In genomic region chr2:161076936-161077335, GRCh38 we compare ENCODE assay signal across 16 cellular contexts.
DNase-seq lines count a peak whose midpoint lies in the region; ATAC-seq and TF ChIP-seq lines count a peak whose summit lies in the region.
"Had no signal": no experiment of that assay in that cellular context is flagged by ENCODE, and none has a peak within 500 bp of the region (broad histone marks: within the 10 kb centered on the region; RNA-seq: fewer than 3 reads in every experiment).

No MANE protein-coding gene starts in this region.

- H3K27me3 ChIP-seq in CD4-positive, alpha-beta T cell (ENCODE audit: control insufficient read depth, insufficient read depth, low read length) = no peaks in the 10 kb centered on the region
- H3K27me3 ChIP-seq in MG63 (no peaks in the 10 kb centered on the region), neutrophil (no peaks in the 10 kb centered on the region)
- H3K27me3 ChIP-seq in effector memory CD4-positive, alpha-beta T cell (replicated peaks; ENCODE audit: control insufficient read depth, insufficient read depth, low read length, poor library complexity, severe bottlenecking) = no peaks in the 10 kb centered on the region
- H3K27me3 ChIP-seq: stomach had no signal

- H3K4me3 ChIP-seq in MG63 (no peak overlapping the region), neutrophil (ENCODE audit: low read depth in 1 of 2, low read length in 1 of 2) (no peak overlapping the region)
- H3K4me3 ChIP-seq in effector memory CD4-positive, alpha-beta T cell (ENCODE audit: insufficient read depth, low read depth, low read length, poor library complexity, severe bottlenecking) = no peak overlapping the region
- H3K4me3 ChIP-seq: stomach had no signal

- H3K9me3 Mint-ChIP-seq in CD4-positive, alpha-beta T cell = no peaks in the 10 kb centered on the region

- peaks cover 16% of the 10 kb centered on the region for H3K4me1 ChIP-seq in effector memory CD4-positive, alpha-beta T cell (ENCODE audit: control insufficient read depth, insufficient read depth, low read length, poor library complexity, severe bottlenecking)
- H3K4me1 ChIP-seq in neutrophil (ENCODE audit: control insufficient read depth in 1 of 2, insufficient read depth in 1 of 2, low read depth in 1 of 2, low read length in 1 of 2) = peaks cover 21 to 24% of the 10 kb centered on the region in 2 experiments

- no peak for ATAC-seq in CD4-positive, alpha-beta T cell (ENCODE audit: poor library complexity)
- no peak for ATAC-seq in GM21786 (IDR thresholded peaks at IDR 0.05; ENCODE audit: unreplicated experiment)
- ATAC-seq: WTC11 had no signal

- no peak overlapping the region for H3K4me3 Mint-ChIP-seq in CD4-positive, alpha-beta T cell
- H3K4me3 Mint-ChIP-seq: WTC11 had no signal

- intact Hi-C loops in CD4-positive, alpha-beta T cell (cut with DNase I, micrococcal nuclease) = loop anchor here in 1 of 2 experiments (1.0 to 2.0 kb wide), 2 partner anchors 13 to 62 kb away; no protein-coding TSS in a partner anchor
- intact Hi-C loops in posterior vena cava (cut with DNase I) = no loop called here

- H3K4me1 Mint-ChIP-seq in CD4-positive, alpha-beta T cell (ENCODE audit: low read depth) = peaks cover 28% of the 10 kb centered on the region

- H3K9me3 ChIP-seq in CD4-positive, alpha-beta T cell (ENCODE audit: control insufficient read depth, low read length) = no peaks in the 10 kb centered on the region
- H3K9me3 ChIP-seq in MG63 = no peaks in the 10 kb centered on the region
- H3K9me3 ChIP-seq in effector memory CD4-positive, alpha-beta T cell (ENCODE audit: control insufficient read depth, low read length) = no peaks in the 10 kb centered on the region
- H3K9me3 ChIP-seq in neutrophil = no peaks in the 10 kb centered on the region
- H3K9me3 ChIP-seq: stomach had no signal

- DNase-seq in CD4-positive, alpha-beta T cell = no peak
- peak; percentile 21 for DNase-seq in MG63
- no peak for DNase-seq in effector memory CD4-positive, alpha-beta T cell
- no peak for DNase-seq in posterior vena cava (ENCODE audit: low spot score)
- DNase-seq in HCEC 1CT = no peak
- DNase-seq in T-helper 9 cell = no peak
- DNase-seq: Calu3, foreskin melanocyte, kidney glomerular epithelial cell, NCI-H526 treated with DMSO at 0.1 percent for 48 hours, occipital lobe, SHP77 treated with DMSO at 0.1 percent for 48 hours, stomach had no signal

- POLR2A ChIA-PET in CD4-positive, alpha-beta T cell (lab: Charles Lee) = interaction anchor here (0.6 to 2.4 kb wide), 2 partner anchors 13 to 166 kb away, joined by 3 to 12 read pairs; no protein-coding TSS in a partner anchor

- TF ChIP-seq CTCF in CD4-positive, alpha-beta T cell (IDR thresholded peaks at IDR 0.05) = no peak
- TF ChIP-seq CTCF in neutrophil (IDR thresholded peaks at IDR 0.05) = no peak

- peak overlapping the region; percentile 22 for H3K27ac ChIP-seq in CD4-positive, alpha-beta T cell (ENCODE audit: low read depth, low read length)
- peak overlapping the region; percentile 39 for H3K27ac ChIP-seq in effector memory CD4-positive, alpha-beta T cell (ENCODE audit: insufficient read depth, low read length, poor library complexity, severe bottlenecking)
- peak overlapping the region; percentile 84 for H3K27ac ChIP-seq in neutrophil

- no peaks in the 10 kb centered on the region for H3K36me3 Mint-ChIP-seq in CD4-positive, alpha-beta T cell (ENCODE audit: low read depth)
- H3K36me3 Mint-ChIP-seq: WTC11 had no signal

- peak overlapping the region; percentile 78 for H3K27ac Mint-ChIP-seq in CD4-positive, alpha-beta T cell

- CTCF ChIA-PET in CD4-positive, alpha-beta T cell (lab: Charles Lee) = interaction anchor here (2.9 kb wide), 1 partner anchor 13 kb away, joined by 11 read pairs; no protein-coding TSS in a partner anchor

- H3K36me3 ChIP-seq in MG63 (no peaks in the 10 kb centered on the region), neutrophil (no peaks in the 10 kb centered on the region)
- H3K36me3 ChIP-seq in effector memory CD4-positive, alpha-beta T cell (ENCODE audit: control insufficient read depth, insufficient read depth, low read length) = no peaks in the 10 kb centered on the region
- H3K36me3 ChIP-seq: stomach had no signal

- H3K27me3 Mint-ChIP-seq in CD4-positive, alpha-beta T cell = no peaks in the 10 kb centered on the region

Comparison
In these comparisons a context has a peak if more than half of its experiments do, and no peak if none do; other contexts are left out.
1. H3K27ac ChIP-seq: peak in every context shown above with its lines; median percentile 84 in neutrophil; 39 in effector memory CD4-positive, alpha-beta T cell; 22 in CD4-positive, alpha-beta T cell.